ENCODE assay signal across 1 cellular context in the genomic region with DNA sequence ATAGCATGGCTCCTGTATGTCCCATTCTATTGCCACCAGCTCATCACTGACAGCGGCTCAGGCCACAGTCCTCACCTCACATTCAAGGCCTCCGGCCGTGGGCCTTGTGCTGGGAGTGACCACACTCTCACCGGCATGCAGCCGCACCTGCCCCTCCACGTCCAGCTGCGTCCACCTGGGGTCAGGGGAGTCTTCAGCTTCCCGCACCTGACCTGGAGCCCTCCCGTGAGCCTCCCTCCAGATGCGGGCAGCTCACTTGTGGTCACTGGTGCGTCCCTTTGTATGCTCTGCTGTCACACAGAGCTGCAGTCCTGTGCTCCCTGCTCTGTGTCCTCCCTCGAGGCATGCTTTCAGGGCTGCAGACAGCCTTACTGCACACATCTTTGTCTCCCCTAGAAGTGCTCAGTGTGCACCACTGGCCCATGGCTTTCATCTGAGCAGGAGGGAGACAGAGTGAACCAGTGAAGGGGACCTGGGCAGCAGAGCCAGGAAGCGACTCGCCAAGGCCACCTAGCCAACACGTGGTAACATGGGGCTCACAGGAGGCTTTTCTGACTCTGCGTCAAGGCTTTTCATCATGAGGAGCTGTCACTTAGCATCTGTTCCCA.
TF ChIP-seq lines count a peak whose summit lies in the region.

No MANE protein-coding gene starts in this region.

TF ChIP-seq in SK-N-SH, 30 proteins besides CTCF, POLR2A, EP300 and RAD21 (continued from another document):
- TF ChIP-seq ZBTB33 (IDR thresholded peaks at IDR 0.05; ENCODE audit: borderline replicate concordance, low read depth) = no peak
- no peak for TF ChIP-seq EZH2phosphoT487 (IDR thresholded peaks at IDR 0.05; ENCODE audit: borderline replicate concordance, low read depth)
- no peak for TF ChIP-seq RFX5 (IDR thresholded peaks at IDR 0.05; ENCODE audit: low read length)
- TF ChIP-seq, protein P1, sequence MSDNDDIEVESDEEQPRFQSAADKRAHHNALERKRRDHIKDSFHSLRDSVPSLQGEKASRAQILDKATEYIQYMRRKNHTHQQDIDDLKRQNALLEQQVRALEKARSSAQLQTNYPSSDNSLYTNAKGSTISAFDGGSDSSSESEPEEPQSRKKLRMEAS (IDR thresholded peaks at IDR 0.05; ENCODE audit: low read depth) = no peak
- no peak for TF ChIP-seq CHD2 (IDR thresholded peaks at IDR 0.05; ENCODE audit: low read length, partially characterized antibody)
- no peak for TF ChIP-seq RXRA (IDR thresholded peaks at IDR 0.05; ENCODE audit: borderline replicate concordance, low read depth)
- TF ChIP-seq RCOR1 (IDR thresholded peaks at IDR 0.05; ENCODE audit: low read length) = no peak
